Comparison of ENCODE assay signal across 12 cellular contexts in genomic region chr12:122087431-122088180, GRCh38. TPM values are rescaled to one million over a fixed set of nuclear protein-coding genes. Genes with fewer than 3 reads are reported as not detected.
DNase-seq lines count a peak whose midpoint lies in the region; ATAC-seq and TF ChIP-seq lines count a peak whose summit lies in the region.
"Had no signal": no experiment of that assay in that cellular context is flagged by ENCODE, and none has a peak within 500 bp of the region (broad histone marks: within the 10 kb centered on the region; RNA-seq: fewer than 3 reads in every experiment).

No MANE protein-coding gene starts in this region.

- H3K4me2 ChIP-seq in neuronal stem cell (ENCODE audit: insufficient read depth, low read length, poor library complexity, severe bottlenecking): no peak overlapping the region

- DNase-seq in stimulated activated naive CD8-positive, alpha-beta T cell treated with anti-CD3 and anti-CD28 coated beads, Interleukin-15, Interleukin-2, amounts not matched to agents 100 U/mL and 50 U/mL, for 24 hours: no peak
- DNase-seq in glutamatergic neuron (no peak), neuronal stem cell (ENCODE audit: low spot score) (no peak), aorta (peak in 1 of 2 donors; percentile 62), germinal center (ENCODE audit: low spot score) (no peak), NCI-H82 treated with DMSO at 0.1 percent for 48 hours (lab: John Stamatoyannopoulos, UW; ENCODE audit: unreplicated experiment) (no peak)
- DNase-seq in effector CD4-positive, alpha-beta T cell: no peak
- DNase-seq: activated CD8-positive, alpha-beta memory T cell treated with anti-CD3 and anti-CD28 coated beads, Interleukin-2, amount 50 U/mL, for 4 hours; HCEC 1CT; MM.1S; testis had no signal

- peak overlapping the region; percentile 45 for H3K27ac Mint-ChIP-seq in stimulated activated naive CD8-positive, alpha-beta T cell treated with anti-CD3 and anti-CD28 coated beads, Interleukin-15, Interleukin-2, amounts not matched to agents 100 ng/mL and 50 ng/mL, for 24 hours
- peak overlapping the region; percentile 67 for H3K27ac Mint-ChIP-seq in glutamatergic neuron (ENCODE audit: unreplicated experiment)

- no peak overlapping the region for H2BK12ac ChIP-seq in neuronal stem cell (ENCODE audit: low read length)

- no peak overlapping the region for H3K14ac ChIP-seq in neuronal stem cell (ENCODE audit: low read length)

- H3K36me3 ChIP-seq in neuronal stem cell (replicated peaks in 1 of 2; ENCODE audit: control insufficient read depth in 2 of 2, insufficient read depth in 2 of 2, low read length in 2 of 2) (peaks cover 3 to 58% of the 10 kb centered on the region in 2 donors), aorta (ENCODE audit: control insufficient read depth in 1 of 2, insufficient read depth in 2 of 2, low read length in 1 of 2) (no peaks in the 10 kb centered on the region)

- intact Hi-C loops in aorta (cut with DNase I): no loop called here

- no peak overlapping the region for H2AFZ ChIP-seq in neuronal stem cell (ENCODE audit: low read length)

- no peak overlapping the region for H3K9ac ChIP-seq in neuronal stem cell (ENCODE audit: low read depth, low read length, poor library complexity)

- TF ChIP-seq CTCF in glutamatergic neuron (IDR thresholded peaks at IDR 0.05; ENCODE audit: partially characterized antibody, unreplicated experiment): no peak

- H3K79me1 ChIP-seq in neuronal stem cell (ENCODE audit: low read depth, low read length): no peaks in the 10 kb centered on the region

- H2BK5ac ChIP-seq in neuronal stem cell (ENCODE audit: low read length): no peak overlapping the region

- H3K9me3 ChIP-seq in neuronal stem cell (replicated peaks in 1 of 2; ENCODE audit: control insufficient read depth in 2 of 2, insufficient read depth in 1 of 2, low read depth in 1 of 2, low read length in 2 of 2): no peaks in the 10 kb centered on the region
- no peaks in the 10 kb centered on the region for H3K9me3 ChIP-seq in aorta (ENCODE audit: control insufficient read depth, low read length)
- H3K9me3 ChIP-seq: testis had no signal

- H3K27ac ChIP-seq in neuronal stem cell (replicated peaks; ENCODE audit: low read length): no peak overlapping the region
- peak overlapping the region in 1 of 2 donors; percentile 5 for H3K27ac ChIP-seq in aorta (ENCODE audit: low read depth in 1 of 2, low read length in 2 of 2)

- peaks cover 42% of the 10 kb centered on the region for H3K36me3 Mint-ChIP-seq in stimulated activated naive CD8-positive, alpha-beta T cell treated with anti-CD3 and anti-CD28 coated beads, Interleukin-15, Interleukin-2, amounts not matched to agents 100 ng/mL and 50 ng/mL, for 24 hours (ENCODE audit: low read depth)
- H3K36me3 Mint-ChIP-seq in glutamatergic neuron (ENCODE audit: unreplicated experiment): peaks cover 7% of the 10 kb centered on the region

- H3K18ac ChIP-seq in neuronal stem cell (ENCODE audit: low read length): no peak overlapping the region

- no peak overlapping the region for H3K23ac ChIP-seq in neuronal stem cell (ENCODE audit: low read depth, low read length, poor library complexity)

- no peak for ATAC-seq in stimulated activated naive CD8-positive, alpha-beta T cell treated with anti-CD3 and anti-CD28 coated beads, Interleukin-15, Interleukin-2, amounts not matched to agents 100 U/mL and 50 U/mL, for 24 hours
- ATAC-seq in aorta (ENCODE audit: low FRiP score): peak; percentile 6

- no peak overlapping the region for H4K91ac ChIP-seq in neuronal stem cell (ENCODE audit: low read depth, low read length, poor library complexity)

- H3K4me3 Mint-ChIP-seq in stimulated activated naive CD8-positive, alpha-beta T cell treated with anti-CD3 and anti-CD28 coated beads, Interleukin-15, Interleukin-2, amounts not matched to agents 100 ng/mL and 50 ng/mL, for 24 hours: peak overlapping the region; percentile 2
- H3K4me3 Mint-ChIP-seq in glutamatergic neuron (ENCODE audit: unreplicated experiment): peak overlapping the region; percentile 81

- peaks cover 62% of the 10 kb centered on the region for H3K4me1 Mint-ChIP-seq in stimulated activated naive CD8-positive, alpha-beta T cell treated with anti-CD3 and anti-CD28 coated beads, Interleukin-15, Interleukin-2, amounts not matched to agents 100 ng/mL and 50 ng/mL, for 24 hours (ENCODE audit: low read depth)
- H3K4me1 Mint-ChIP-seq in glutamatergic neuron (ENCODE audit: low read depth, unreplicated experiment): peaks cover 51% of the 10 kb centered on the region

- H3K4me3 ChIP-seq in neuronal stem cell (ENCODE audit: low read length in 2 of 2) (no peak overlapping the region), aorta (ENCODE audit: low read length in 2 of 2) (no peak overlapping the region)
- H3K4me3 ChIP-seq: testis had no signal

- H2AK5ac ChIP-seq in neuronal stem cell (ENCODE audit: low read depth, low read length): peak overlapping the region; percentile 63

- no peak overlapping the region for H3K4ac ChIP-seq in neuronal stem cell (ENCODE audit: low read length)

- no peaks in the 10 kb centered on the region for H3K27me3 ChIP-seq in neuronal stem cell (ENCODE audit: control insufficient read depth in 3 of 3, insufficient read depth in 3 of 3, low read depth in 1 of 3, low read length in 3 of 3)
- H3K27me3 ChIP-seq in aorta (ENCODE audit: control insufficient read depth in 1 of 2, insufficient read depth in 2 of 2, low read length in 1 of 2): no peaks in the 10 kb centered on the region
- H3K27me3 ChIP-seq: testis had no signal

- H3K27me3 Mint-ChIP-seq in stimulated activated naive CD8-positive, alpha-beta T cell treated with anti-CD3 and anti-CD28 coated beads, Interleukin-15, Interleukin-2, amounts not matched to agents 100 ng/mL and 50 ng/mL, for 24 hours: no peaks in the 10 kb centered on the region
- H3K27me3 Mint-ChIP-seq in glutamatergic neuron (ENCODE audit: unreplicated experiment): peaks cover 7% of the 10 kb centered on the region

- no peak overlapping the region for H4K8ac ChIP-seq in neuronal stem cell (ENCODE audit: low read depth, low read length)

- no peak overlapping the region for H2BK15ac ChIP-seq in neuronal stem cell (ENCODE audit: low read length)

- no peak overlapping the region for H2BK120ac ChIP-seq in neuronal stem cell (ENCODE audit: low read depth, low read length)

- no CpG with 5 or more reads among the region's 17 CpGs for WGBS in neuronal stem cell (ENCODE audit: extremely low coverage in 2 of 2, insufficient read length in 2 of 2, insufficient replicate concordance in 1 of 2), 2 donors
- WGBS in aorta, 2 donors: 74 to 79% methylated on average over 17 of the region's 17 CpGs

- H3K4me1 ChIP-seq in neuronal stem cell (ENCODE audit: control insufficient read depth in 2 of 2, insufficient read depth in 1 of 2, low read depth in 1 of 2, low read length in 2 of 2) (peaks cover 8 to 9% of the 10 kb centered on the region in 2 donors), aorta (ENCODE audit: control insufficient read depth in 1 of 2, insufficient read depth in 2 of 2, low read length in 2 of 2) (no peaks in the 10 kb centered on the region)

- H3K9me3 Mint-ChIP-seq in stimulated activated naive CD8-positive, alpha-beta T cell treated with anti-CD3 and anti-CD28 coated beads, Interleukin-15, Interleukin-2, amounts not matched to agents 100 ng/mL and 50 ng/mL, for 24 hours: no peaks in the 10 kb centered on the region
- H3K9me3 Mint-ChIP-seq in glutamatergic neuron (ENCODE audit: unreplicated experiment): peaks cover 12% of the 10 kb centered on the region

RNA-seq across cellular contexts. Expression of gene MLXIP, which starts 9.1 kb away (rescaled TPM):
- total RNA-seq in glutamatergic neuron (ENCODE audit: unreplicated experiment) (120 TPM), aorta (10 to 100 TPM; 49.8 to 65.1 TPM)
- polyA plus RNA-seq in neuronal stem cell (2013, experiment 1 of 2): 18.3 TPM
- 18.1 TPM for polyA plus RNA-seq in neuronal stem cell (2013, experiment 2 of 2)
- polyA plus RNA-seq in aorta: 10 to 100 TPM; 10.3 to 39.0 TPM
